18 cellular contexts compared by ENCODE assay signal in genomic region chr19:10681658-10682057, GRCh38. TPM values are rescaled to one million over a fixed set of nuclear protein-coding genes. Genes with fewer than 3 reads are reported as not detected.
A peak's percentile ranks its signal among the peaks of the same experiment; 100 is the strongest.
DNase-seq lines count a peak whose midpoint lies in the region; ATAC-seq, FAIRE-seq and TF ChIP-seq lines count a peak whose summit lies in the region.
"Had no signal": no experiment of that assay in that cellular context is flagged by ENCODE, and none has a peak within 500 bp of the region (broad histone marks: within the 10 kb centered on the region; RNA-seq: fewer than 3 reads in every experiment).

No MANE protein-coding gene starts in this region.

- H3K9ac ChIP-seq in endothelial cell of umbilical vein (replicated peaks; ENCODE audit: extremely low read depth, insufficient read depth, low read length) = no peak overlapping the region
- H3K9ac ChIP-seq: neural progenitor cell had no signal

- no peak overlapping the region for H3K27ac ChIP-seq in CD4-positive, alpha-beta T cell (ENCODE audit: low read depth, low read length)
- H3K27ac ChIP-seq in HEK293 (ENCODE audit: extremely low read depth, low read depth, low read length) (no peak overlapping the region), endothelial cell of umbilical vein (ENCODE audit: insufficient read depth, low read depth, low read length) (no peak overlapping the region), heart right ventricle (no peak overlapping the region)
- H3K27ac ChIP-seq: neural progenitor cell had no signal

- H3K4me2 ChIP-seq in endothelial cell of umbilical vein (ENCODE audit: insufficient read depth, low read length) = no peak overlapping the region
- H3K4me2 ChIP-seq: neural progenitor cell had no signal

- H4K20me1 ChIP-seq in endothelial cell of umbilical vein (replicated peaks; ENCODE audit: control insufficient read depth, extremely low read depth, insufficient read depth, low read length) = no peaks in the 10 kb centered on the region

- H3K27me3 Mint-ChIP-seq in CD4-positive, alpha-beta T cell = no peaks in the 10 kb centered on the region
- H3K27me3 Mint-ChIP-seq: activated naive CD8-positive, alpha-beta T cell had no signal

- no peaks in the 10 kb centered on the region for H3K9me3 Mint-ChIP-seq in CD4-positive, alpha-beta T cell
- H3K9me3 Mint-ChIP-seq: CD14-positive monocyte; neural progenitor cell; T-helper 1 cell treated with Interleukin-12 subunit alpha and Interleukin-12 subunit beta and Interleukin-4 antibody, amounts not matched to agents 30 μg/mL and 1 μg/mL, for 36 hours had no signal

- peaks cover 94% of the 10 kb centered on the region for H3K36me3 Mint-ChIP-seq in CD4-positive, alpha-beta T cell (ENCODE audit: low read depth)
- H3K36me3 Mint-ChIP-seq: activated naive CD8-positive, alpha-beta T cell had no signal

- H3K36me3 ChIP-seq in HEK293 (ENCODE audit: control insufficient read depth in 2 of 2, insufficient read depth in 1 of 2, low read length in 2 of 2) (peaks cover 39 to 100% of the 10 kb centered on the region in 2 experiments), endothelial cell of umbilical vein (ENCODE audit: control insufficient read depth in 2 of 2, extremely low read depth in 1 of 2, insufficient read depth in 2 of 2, low read length in 2 of 2) (peaks cover 51 to 78% of the 10 kb centered on the region in 2 experiments), heart right ventricle (peaks cover 19 to 100% (median 85%) of the 10 kb centered on the region in 9 donors)

- 92 to 97% methylated on average over 4 of the region's 4 CpGs for WGBS in heart right ventricle, 2 donors

- no peaks in the 10 kb centered on the region for H3K27me3 ChIP-seq in CD4-positive, alpha-beta T cell (ENCODE audit: control insufficient read depth, insufficient read depth, low read length)
- no peaks in the 10 kb centered on the region for H3K27me3 ChIP-seq in endothelial cell of umbilical vein (ENCODE audit: control insufficient read depth in 2 of 2, insufficient read depth in 2 of 2, low read length in 2 of 2)
- no peaks in the 10 kb centered on the region for H3K27me3 ChIP-seq in heart right ventricle
- H3K27me3 ChIP-seq: neural progenitor cell had no signal

- TF ChIP-seq POLR2A in endothelial cell of umbilical vein (IDR thresholded peaks at IDR 0.05; ENCODE audit: low read depth, low read length) = no peak

- no peak for TF ChIP-seq CTCF in CD4-positive, alpha-beta T cell (IDR thresholded peaks at IDR 0.05)
- TF ChIP-seq CTCF in HEK293 (tag by site-specific recombination; IDR thresholded peaks at IDR 0.05) = no peak
- no peak for TF ChIP-seq CTCF in endothelial cell of umbilical vein (IDR thresholded peaks at IDR 0.05; ENCODE audit: extremely low read depth in 1 of 2, insufficient read depth in 1 of 2, low read depth in 1 of 2, low read length in 2 of 2)
- TF ChIP-seq CTCF in heart right ventricle (IDR thresholded peaks at IDR 0.05) = no peak

- H3K27ac Mint-ChIP-seq in CD4-positive, alpha-beta T cell = peak overlapping the region; percentile 42
- H3K27ac Mint-ChIP-seq: activated naive CD8-positive, alpha-beta T cell; neural progenitor cell; T-helper 1 cell treated with Interleukin-12 subunit alpha and Interleukin-12 subunit beta and Interleukin-4 antibody, amounts not matched to agents 30 μg/mL and 1 μg/mL, for 36 hours had no signal

- H2AFZ ChIP-seq in endothelial cell of umbilical vein (ENCODE audit: low read depth, low read length) = no peak overlapping the region
- H2AFZ ChIP-seq: neural progenitor cell had no signal

- TSS peak; percentile 0 for BruUV-seq in endothelial cell of umbilical vein (replicated peaks; lab: Mats Ljungman, UMichigan)

- no peak overlapping the region for H3K4me3 ChIP-seq in HEK293 (ENCODE audit: low read depth, low read length)
- H3K4me3 ChIP-seq in endothelial cell of umbilical vein (replicated peaks in 1 of 3; ENCODE audit: insufficient read depth in 1 of 3, low read depth in 1 of 3, low read length in 3 of 3) = no peak overlapping the region
- no peak overlapping the region for H3K4me3 ChIP-seq in heart right ventricle
- H3K4me3 ChIP-seq: HAP-1, neural progenitor cell had no signal

- ATAC-seq in CD4-positive, alpha-beta T cell (ENCODE audit: poor library complexity) = no peak
- ATAC-seq in heart right ventricle = no peak

- intact Hi-C loops in CD4-positive, alpha-beta T cell (cut with DNase I, micrococcal nuclease) = no loop called here
- intact Hi-C loops in endothelial cell of umbilical vein (cut with micrococcal nuclease) = no loop called here
- intact Hi-C loops in heart right ventricle (cut with DNase I) = no loop called here

- H3K4me1 Mint-ChIP-seq in CD4-positive, alpha-beta T cell (ENCODE audit: low read depth) = no peaks in the 10 kb centered on the region
- H3K4me1 Mint-ChIP-seq: CD14-positive monocyte, neural progenitor cell had no signal

- POLR2A ChIA-PET in CD4-positive, alpha-beta T cell (lab: Charles Lee) = interaction anchor here (0.5 kb wide), 1 partner anchor 49 kb away, joined by 3 read pairs; no protein-coding TSS in a partner anchor
- POLR2A ChIA-PET in HEK293 (lab: Yijun Ruan, JAX) = interaction anchor here (0.7 kb wide), 1 partner anchor 408 kb away, joined by 5 read pairs; the partner anchor contains the start of gene LDLR
- POLR2A ChIA-PET in endothelial cell of umbilical vein (lab: Charles Lee) = no interaction called here

- CTCF ChIA-PET in CD4-positive, alpha-beta T cell (lab: Charles Lee) = no interaction called here
- CTCF ChIA-PET in HEK293 (lab: Yijun Ruan, JAX) = interaction anchor here (1.1 to 2.4 kb wide), 2 partner anchors 18 to 100 kb away, joined by 3 to 6 read pairs; no protein-coding TSS in a partner anchor
- CTCF ChIA-PET in endothelial cell of umbilical vein (lab: Charles Lee) = interaction anchor here (1.3 to 2.4 kb wide), 3 partner anchors 9 to 37 kb away, joined by 4 to 7 read pairs (median 5); no protein-coding TSS in a partner anchor

- FAIRE-seq in endothelial cell of umbilical vein (lab: Jason Lieb, UNC) = no peak

- no peak overlapping the region for H3K4me3 Mint-ChIP-seq in CD4-positive, alpha-beta T cell
- H3K4me3 Mint-ChIP-seq: activated naive CD8-positive, alpha-beta T cell; CD14-positive monocyte; neural progenitor cell; T-helper 1 cell treated with Interleukin-12 subunit alpha and Interleukin-12 subunit beta and Interleukin-4 antibody, amounts not matched to agents 30 μg/mL and 1 μg/mL, for 36 hours had no signal

- H3K9me1 ChIP-seq in endothelial cell of umbilical vein (replicated peaks; ENCODE audit: control insufficient read depth, extremely low read depth, insufficient read depth, low read length) = no peaks in the 10 kb centered on the region

- H3K9me3 ChIP-seq in CD4-positive, alpha-beta T cell (ENCODE audit: control insufficient read depth, low read length) = no peaks in the 10 kb centered on the region
- H3K9me3 ChIP-seq in HEK293 (ENCODE audit: control insufficient read depth, insufficient read depth, low read depth, low read length) = no peaks in the 10 kb centered on the region
- no peaks in the 10 kb centered on the region for H3K9me3 ChIP-seq in endothelial cell of umbilical vein (replicated peaks; ENCODE audit: control insufficient read depth, insufficient read depth, low read length)
- H3K9me3 ChIP-seq in heart right ventricle = no peaks in the 10 kb centered on the region
- H3K9me3 ChIP-seq: HAP-1 had no signal

- no peaks in the 10 kb centered on the region for H3K4me1 ChIP-seq in HEK293 (ENCODE audit: control insufficient read depth, insufficient read depth, low read length)
- H3K4me1 ChIP-seq in endothelial cell of umbilical vein (ENCODE audit: control insufficient read depth, extremely low read depth, insufficient read depth, low read length) = no peaks in the 10 kb centered on the region
- peaks cover 4 to 20% (median 12%) of the 10 kb centered on the region in 9 donors for H3K4me1 ChIP-seq in heart right ventricle
- H3K4me1 ChIP-seq: HAP-1, neural progenitor cell had no signal

- no peak for DNase-seq in CD4-positive, alpha-beta T cell
- DNase-seq in endothelial cell of umbilical vein (ENCODE audit: low read depth, low spot score) (no peak), NCI-H748 (lab: John Stamatoyannopoulos, UW; ENCODE audit: unreplicated experiment) (no peak), NCI-H146 (lab: John Stamatoyannopoulos, UW) (no peak), heart right ventricle (no peak)
- DNase-seq: activated CD4-positive, alpha-beta T cell treated with anti-CD3 and anti-CD28 coated beads for 4 hours; mammary epithelial cell; NCI-H1092; NCI-H1930; NCI-H526; stimulated activated CD8-positive, alpha-beta memory T cell treated with anti-CD3 and anti-CD28 coated beads, Interleukin-4, amount 100 ng/mL, for 48 hours; trophoblast cell had no signal

- H3K79me2 ChIP-seq in endothelial cell of umbilical vein (ENCODE audit: control insufficient read depth, insufficient read depth, low read length) = peaks cover 13% of the 10 kb centered on the region

- dilution Hi-C loops in endothelial cell of umbilical vein (cut with MboI; ENCODE audit: extremely low pct_ligation_motif_present, low sequenced_read_pairs) = no loop called here

RNA-seq across cellular contexts. Expression of gene QTRT1, which starts 19.6 kb away (rescaled TPM):
- 10 to 100 TPM; 48.6 to 53.3 TPM for total RNA-seq in CD4-positive, alpha-beta T cell
- total RNA-seq in endothelial cell of umbilical vein (38.2 and 41.7 TPM in 2 replicates), heart right ventricle (10 to 100 TPM; 24.3 to 33.1 (median 26.5) TPM)
- polyA plus RNA-seq in endothelial cell of umbilical vein (61.0 and 64.9 TPM in 2 replicates), heart right ventricle (10 to 100 TPM; 43.6 to 92.3 TPM)
- 36.7 and 47.9 TPM in 2 replicates for polyA plus RNA-seq in endothelial cell of umbilical vein (2011; cell fraction: cytosol; rRNA removed)
- polyA plus RNA-seq in endothelial cell of umbilical vein (2011; cell fraction: nucleus; rRNA removed) = 149 and 158 TPM in 2 replicates
- 39.2 and 46.7 TPM in 2 replicates for polyA plus RNA-seq in endothelial cell of umbilical vein (2012)
- polyA minus RNA-seq in endothelial cell of umbilical vein = 13.0 and 17.8 TPM in 2 replicates
- polyA minus RNA-seq in endothelial cell of umbilical vein (2011; cell fraction: cytosol; rRNA and poly(A)+ RNA removed) = 16.8 TPM
- polyA minus RNA-seq in endothelial cell of umbilical vein (2011; cell fraction: nucleus; rRNA and poly(A)+ RNA removed) = 16.3 and 22.8 TPM in 2 replicates

RNA-seq across cellular contexts. Expression of gene ILF3, which starts 27.5 kb away (rescaled TPM):
- total RNA-seq in CD4-positive, alpha-beta T cell = 100 to 1,000 TPM; 464 to 491 TPM
- total RNA-seq in endothelial cell of umbilical vein = 425 and 459 TPM in 2 replicates
- 186 and 187 TPM in 2 replicates for polyA plus RNA-seq in endothelial cell of umbilical vein
- 184 and 201 TPM in 2 replicates for polyA plus RNA-seq in endothelial cell of umbilical vein (2011; cell fraction: cytosol; rRNA removed)
- polyA plus RNA-seq in endothelial cell of umbilical vein (2011; cell fraction: nucleus; rRNA removed) = 1,067 and 1,150 TPM in 2 replicates
- 204 and 280 TPM in 2 replicates for polyA plus RNA-seq in endothelial cell of umbilical vein (2012)
- 170 and 173 TPM in 2 replicates for polyA minus RNA-seq in endothelial cell of umbilical vein
- polyA minus RNA-seq in endothelial cell of umbilical vein (2011; cell fraction: cytosol; rRNA and poly(A)+ RNA removed) = 90.8 TPM
- polyA minus RNA-seq in endothelial cell of umbilical vein (2011; cell fraction: nucleus; rRNA and poly(A)+ RNA removed) = 213 and 219 TPM in 2 replicates
- total RNA-seq in heart right ventricle = 100 to 1,000 TPM; 102 to 129 (median 112) TPM
- 10 to 100 TPM; 68.1 to 90.3 TPM for polyA plus RNA-seq in heart right ventricle

RNA-seq across cellular contexts. Expression of gene DNM2, which starts 36.2 kb away (rescaled TPM):
- 100 to 1,000 TPM; 279 to 286 TPM for total RNA-seq in CD4-positive, alpha-beta T cell
- total RNA-seq in endothelial cell of umbilical vein (164 and 175 TPM in 2 replicates), heart right ventricle (100 to 1,000 TPM; 118 to 206 (median 135) TPM)
- polyA plus RNA-seq in endothelial cell of umbilical vein (81.8 and 89.9 TPM in 2 replicates), heart right ventricle (100 to 1,000 TPM in 1 of 2 donors, 10 to 100 TPM in 1; 78.9 to 110 TPM)
- polyA plus RNA-seq in endothelial cell of umbilical vein (2011; cell fraction: cytosol; rRNA removed) = 59.6 and 61.8 TPM in 2 replicates
- 239 and 272 TPM in 2 replicates for polyA plus RNA-seq in endothelial cell of umbilical vein (2011; cell fraction: nucleus; rRNA removed)
- polyA plus RNA-seq in endothelial cell of umbilical vein (2012) = 107 and 132 TPM in 2 replicates
- 201 and 205 TPM in 2 replicates for polyA minus RNA-seq in endothelial cell of umbilical vein
- 86.9 TPM for polyA minus RNA-seq in endothelial cell of umbilical vein (2011; cell fraction: cytosol; rRNA and poly(A)+ RNA removed)
- 220 and 223 TPM in 2 replicates for polyA minus RNA-seq in endothelial cell of umbilical vein (2011; cell fraction: nucleus; rRNA and poly(A)+ RNA removed)

RNA-seq across cellular contexts. Expression of gene SLC44A2, which starts 56.3 kb away (rescaled TPM):
- total RNA-seq in CD4-positive, alpha-beta T cell = 100 to 1,000 TPM; 151 to 168 TPM
- total RNA-seq in endothelial cell of umbilical vein (130 and 136 TPM in 2 replicates), heart right ventricle (100 to 1,000 TPM in 4 of 10 donors, 10 to 100 TPM in 6; 82.5 to 114 (median 96.7) TPM)
- polyA plus RNA-seq in endothelial cell of umbilical vein (94.2 and 97.7 TPM in 2 replicates), heart right ventricle (10 to 100 TPM; 56.2 to 65.8 TPM)
- 73.7 and 79.5 TPM in 2 replicates for polyA plus RNA-seq in endothelial cell of umbilical vein (2011; cell fraction: cytosol; rRNA removed)
- polyA plus RNA-seq in endothelial cell of umbilical vein (2011; cell fraction: nucleus; rRNA removed) = 131 and 148 TPM in 2 replicates
- 104 and 142 TPM in 2 replicates for polyA plus RNA-seq in endothelial cell of umbilical vein (2012)
- polyA minus RNA-seq in endothelial cell of umbilical vein = 137 and 159 TPM in 2 replicates
- polyA minus RNA-seq in endothelial cell of umbilical vein (2011; cell fraction: cytosol; rRNA and poly(A)+ RNA removed) = 66.6 TPM
- 37.4 and 48.8 TPM in 2 replicates for polyA minus RNA-seq in endothelial cell of umbilical vein (2011; cell fraction: nucleus; rRNA and poly(A)+ RNA removed)
